Comparison of ENCODE assay signal across 1 cellular context in the genomic region with DNA sequence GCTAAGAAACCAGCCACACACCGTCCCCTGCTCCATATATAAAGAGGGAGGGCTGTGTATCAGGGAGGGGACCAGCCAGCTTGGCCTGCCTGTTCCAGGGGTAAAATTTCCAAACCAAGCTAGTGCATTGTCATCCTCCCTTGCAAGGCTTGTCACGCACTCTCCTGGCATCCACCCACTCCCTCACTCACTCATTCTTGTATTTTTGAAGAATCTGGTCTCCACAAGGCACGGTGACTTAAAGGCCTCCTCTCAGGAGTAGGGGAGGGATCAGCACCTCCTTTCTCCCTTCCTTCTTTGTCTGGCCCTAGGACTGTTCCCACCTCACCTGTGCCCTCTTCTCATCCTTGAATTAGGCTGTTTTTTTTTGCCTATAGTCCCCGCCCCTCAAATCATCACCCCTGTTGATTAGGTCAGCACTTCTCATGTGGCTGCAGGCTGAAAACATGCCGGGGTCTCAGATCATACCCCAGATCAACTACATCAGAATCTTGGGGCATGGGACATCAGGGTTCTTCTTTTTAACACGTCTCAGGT.
TF ChIP-seq lines count a peak whose summit lies in the region.

No MANE protein-coding gene starts in this region.

TF ChIP-seq in WTC11, 78 proteins besides CTCF, POLR2A, EP300 and RAD21 (continued from another document):
- TF ChIP-seq, protein P1, sequence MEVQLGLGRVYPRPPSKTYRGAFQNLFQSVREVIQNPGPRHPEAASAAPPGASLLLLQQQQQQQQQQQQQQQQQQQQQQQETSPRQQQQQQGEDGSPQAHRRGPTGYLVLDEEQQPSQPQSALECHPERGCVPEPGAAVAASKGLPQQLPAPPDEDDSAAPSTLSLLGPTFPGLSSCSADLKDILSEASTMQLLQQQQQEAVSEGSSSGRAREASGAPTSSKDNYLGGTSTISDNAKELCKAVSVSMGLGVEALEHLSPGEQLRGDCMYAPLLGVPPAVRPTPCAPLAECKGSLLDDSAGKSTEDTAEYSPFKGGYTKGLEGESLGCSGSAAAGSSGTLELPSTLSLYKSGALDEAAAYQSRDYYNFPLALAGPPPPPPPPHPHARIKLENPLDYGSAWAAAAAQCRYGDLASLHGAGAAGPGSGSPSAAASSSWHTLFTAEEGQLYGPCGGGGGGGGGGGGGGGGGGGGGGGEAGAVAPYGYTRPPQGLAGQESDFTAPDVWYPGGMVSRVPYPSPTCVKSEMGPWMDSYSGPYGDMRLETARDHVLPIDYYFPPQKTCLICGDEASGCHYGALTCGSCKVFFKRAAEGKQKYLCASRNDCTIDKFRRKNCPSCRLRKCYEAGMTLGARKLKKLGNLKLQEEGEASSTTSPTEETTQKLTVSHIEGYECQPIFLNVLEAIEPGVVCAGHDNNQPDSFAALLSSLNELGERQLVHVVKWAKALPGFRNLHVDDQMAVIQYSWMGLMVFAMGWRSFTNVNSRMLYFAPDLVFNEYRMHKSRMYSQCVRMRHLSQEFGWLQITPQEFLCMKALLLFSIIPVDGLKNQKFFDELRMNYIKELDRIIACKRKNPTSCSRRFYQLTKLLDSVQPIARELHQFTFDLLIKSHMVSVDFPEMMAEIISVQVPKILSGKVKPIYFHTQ (CRISPR knock-in tag; IDR thresholded peaks at IDR 0.05) = no peak
- TF ChIP-seq NFYB (CRISPR knock-in tag; conservative IDR thresholded peaks at IDR 0.05; ENCODE audit: low read depth) = no peak
- no peak for TF ChIP-seq ZSCAN18 (CRISPR knock-in tag; IDR thresholded peaks at IDR 0.05)
- TF ChIP-seq CREB1 (CRISPR knock-in tag; IDR thresholded peaks at IDR 0.05) = no peak
- no peak for TF ChIP-seq TEAD4 (CRISPR knock-in tag; IDR thresholded peaks at IDR 0.05)
- TF ChIP-seq, protein P2, sequence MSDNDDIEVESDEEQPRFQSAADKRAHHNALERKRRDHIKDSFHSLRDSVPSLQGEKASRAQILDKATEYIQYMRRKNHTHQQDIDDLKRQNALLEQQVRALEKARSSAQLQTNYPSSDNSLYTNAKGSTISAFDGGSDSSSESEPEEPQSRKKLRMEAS (CRISPR knock-in tag; IDR thresholded peaks at IDR 0.05) = no peak
- no peak for TF ChIP-seq TCF7 (CRISPR knock-in tag; IDR thresholded peaks at IDR 0.05; ENCODE audit: low read depth)
TF ChIP-seq in WTC11: peak in this region for 0.
